In the genomic region with DNA sequence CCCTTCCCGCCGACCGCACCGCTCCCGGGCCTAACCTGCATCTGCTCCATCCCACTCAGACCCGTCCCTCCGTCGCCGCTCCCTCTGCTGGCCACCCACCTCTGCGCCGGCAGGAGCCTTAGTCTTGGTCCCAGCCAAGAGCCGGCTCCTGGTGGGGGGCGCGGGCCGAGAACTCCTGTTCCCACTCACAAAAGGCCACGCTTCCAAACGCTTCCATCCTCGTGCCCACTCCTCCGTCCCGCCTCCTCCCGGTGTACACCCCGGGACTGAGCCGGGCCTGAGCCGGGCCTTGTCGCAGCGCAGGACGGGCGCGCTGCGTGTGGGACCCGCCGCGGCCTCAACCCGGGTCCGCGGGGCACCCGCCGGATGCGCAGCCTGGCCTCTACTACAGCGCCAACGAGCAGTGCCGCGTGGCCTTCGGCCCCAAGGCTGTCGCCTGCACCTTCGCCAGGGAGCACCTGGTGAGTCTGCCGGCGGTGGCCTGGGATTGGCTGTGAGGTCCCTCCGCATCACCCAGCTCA, we compare ENCODE assay signal across 8 cellular contexts. TPM values are rescaled to one million over a fixed set of nuclear protein-coding genes. Genes with fewer than 3 reads are reported as not detected.
DNase-seq lines count a peak whose midpoint lies in the region; ATAC-seq lines count a peak whose summit lies in the region.

No MANE protein-coding gene starts in this region.

- H3K27me3 ChIP-seq in adipocyte (replicated peaks; ENCODE audit: control insufficient read depth, insufficient read depth, low read length), result peaks cover 12% of the 10 kb centered on the region
- H3K27me3 ChIP-seq in aorta (ENCODE audit: control insufficient read depth in 1 of 2, insufficient read depth in 2 of 2, low read length in 1 of 2), result no peaks in the 10 kb centered on the region

- H3K4me1 ChIP-seq in adipocyte (ENCODE audit: control insufficient read depth, insufficient read depth, low read length) (peaks cover 2% of the 10 kb centered on the region), aorta (ENCODE audit: control insufficient read depth in 1 of 2, insufficient read depth in 2 of 2, low read length in 2 of 2) (no peaks in the 10 kb centered on the region)

- no peaks in the 10 kb centered on the region for H3K36me3 ChIP-seq in adipocyte (ENCODE audit: control insufficient read depth, insufficient read depth, low read length, severe bottlenecking)
- H3K36me3 ChIP-seq in aorta (ENCODE audit: control insufficient read depth in 1 of 2, insufficient read depth in 2 of 2, low read length in 1 of 2), result no peaks in the 10 kb centered on the region

- no peak overlapping the region for H3K4me3 ChIP-seq in adipocyte (ENCODE audit: low read length)
- no peak overlapping the region for H3K4me3 ChIP-seq in aorta (ENCODE audit: low read length in 2 of 2)

- DNase-seq in stimulated activated CD4-positive, alpha-beta T cell treated with anti-CD3 and anti-CD28 coated beads, Interleukin-15, amount 100 ng/mL, for 24 hours, result peak; percentile 34
- DNase-seq in stimulated activated CD4-positive, alpha-beta T cell treated with anti-CD3 and anti-CD28 coated beads, Interleukin-1b, Interleukin-23, amount 100 ng/mL, for 48 hours, result no peak
- peak; percentile 10 for DNase-seq in adipocyte (ENCODE audit: low read depth)
- DNase-seq in islet precursor cell, result peak; percentile 92
- DNase-seq in aorta, result no peak
- DNase-seq in SKM-1 (lab: John Stamatoyannopoulos, UW; ENCODE audit: unreplicated experiment), result no peak
- no peak for DNase-seq in MV-4-11 (lab: John Stamatoyannopoulos, UW)
- DNase-seq in SIG-M5 treated with dmso at 0.1 percent for 504 hours (lab: John Stamatoyannopoulos, UW; ENCODE audit: unreplicated experiment), result no peak

- no peak overlapping the region for H3K9ac ChIP-seq in adipocyte (ENCODE audit: low read length)

- H3K9me3 ChIP-seq in adipocyte (ENCODE audit: control insufficient read depth, low read length) (no peaks in the 10 kb centered on the region), aorta (ENCODE audit: control insufficient read depth, low read length) (no peaks in the 10 kb centered on the region)

- intact Hi-C loops in aorta (cut with DNase I), result no loop called here

- no peak overlapping the region for H3K27ac ChIP-seq in aorta (ENCODE audit: low read depth in 1 of 2, low read length in 2 of 2)

- peak; percentile 39 for ATAC-seq in aorta (ENCODE audit: low FRiP score)

- 23 to 24% methylated on average over 49 of the region's 49 CpGs for WGBS in aorta, 2 donors

RNA-seq across cellular contexts. Expression of gene ADAMTS13, which starts 7.5 kb away (rescaled TPM):
- 1 to 10 TPM; 1.3 to 3.6 TPM for total RNA-seq in aorta
- polyA plus RNA-seq in aorta, result 10 to 100 TPM in 1 of 2 donors, 1 to 10 TPM in 1; 2.0 to 11.9 TPM

RNA-seq across cellular contexts. Expression of gene REXO4, which starts 11.9 kb away (rescaled TPM):
- 10 to 100 TPM; 10.8 to 19.1 TPM for total RNA-seq in aorta
- polyA plus RNA-seq in aorta, result 10 to 100 TPM; 13.5 to 15.0 TPM

RNA-seq across cellular contexts. Expression of gene CACFD1, which starts 30.1 kb away (rescaled TPM):
- 10 to 100 TPM; 11.5 to 15.9 TPM for total RNA-seq in aorta
- polyA plus RNA-seq in aorta, result 10 to 100 TPM in 1 of 2 donors, 1 to 10 TPM in 1; 8.1 to 14.5 TPM

RNA-seq across cellular contexts. Expression of gene SLC2A6, which starts 49.2 kb away (rescaled TPM):
- 1 to 10 TPM; 3.3 to 5.8 TPM for total RNA-seq in aorta
- 1 to 10 TPM; 1.5 to 2.6 TPM for polyA plus RNA-seq in aorta

RNA-seq across cellular contexts. Expression of gene STKLD1, which starts 53.5 kb away (rescaled TPM):
- total RNA-seq in aorta, result 1 to 10 TPM in 1 of 2 donors, not detected in 1; 1.4 TPM
- polyA plus RNA-seq in aorta, result 1 to 10 TPM in 1 of 2 donors, not detected in 1; 3.5 TPM

Comparison
In these comparisons a context has a peak if more than half of its experiments do, and no peak if none do; other contexts are left out.
1. DNase-seq: peak in stimulated activated CD4-positive, alpha-beta T cell treated with anti-CD3 and anti-CD28 coated beads, Interleukin-15, amount 100 ng/mL, for 24 hours (single experiment), adipocyte (single experiment) and islet precursor cell (single experiment); none in stimulated activated CD4-positive, alpha-beta T cell treated with anti-CD3 and anti-CD28 coated beads, Interleukin-1b, Interleukin-23, amount 100 ng/mL, for 48 hours (single experiment), aorta (0 of 2), SKM-1 (single experiment), MV-4-11 (single experiment) and SIG-M5 treated with dmso at 0.1 percent for 504 hours (single experiment).